ENCODE assay signal across 8 cellular contexts in genomic region chr10:102744374-102745051, GRCh38. TPM values are rescaled to one million over a fixed set of nuclear protein-coding genes. Genes with fewer than 3 reads are reported as not detected.
DNase-seq lines count a peak whose midpoint lies in the region; ATAC-seq and TF ChIP-seq lines count a peak whose summit lies in the region.

No MANE protein-coding gene starts in this region.

- peaks cover 2% of the 10 kb centered on the region for H3K27me3 Mint-ChIP-seq in dendritic cell treated with granulocyte-macrophage colony-stimulating factor and Interleukin-4, amounts not matched to agents 40 ng/mL and 50 ng/mL, for 4 days

- DNase-seq in stimulated activated CD4-positive, alpha-beta T cell treated with anti-CD3 and anti-CD28 coated beads, Interleukin-1b, Interleukin-23, amount 100 ng/mL, for 48 hours, result peak; percentile 19
- DNase-seq in stimulated activated CD4-positive, alpha-beta T cell treated with anti-CD3 and anti-CD28 coated beads, Interleukin-4, amount 100 ng/mL, for 4 hours, result no peak
- DNase-seq in Panc1 (ENCODE audit: low read depth, low spot score) (no peak), transverse colon (no peak), GF-D8 (lab: John Stamatoyannopoulos, UW) (no peak), MV-4-11 (lab: John Stamatoyannopoulos, UW) (no peak)

- peak overlapping the region; percentile 95 for H3K4me3 Mint-ChIP-seq in dendritic cell treated with granulocyte-macrophage colony-stimulating factor and Interleukin-4, amounts not matched to agents 40 ng/mL and 50 ng/mL, for 4 days

- peak; percentile 31 for ATAC-seq in Panc1

- H3K4me1 Mint-ChIP-seq in dendritic cell treated with granulocyte-macrophage colony-stimulating factor and Interleukin-4, amounts not matched to agents 40 ng/mL and 50 ng/mL, for 4 days (ENCODE audit: low read depth), result peaks cover 50% of the 10 kb centered on the region

- in situ Hi-C loops in Panc1 (cut with HindIII; ENCODE audit: low pct_unique_long_range_greater_than_20kb, low sequenced_read_pairs) (no loop called here), transverse colon (cut with MboI; ENCODE audit: low pct_ligation_motif_present in 1 of 4, low pct_unique_long_range_greater_than_20kb in 1 of 4, low sequenced_read_pairs in 3 of 4) (loop anchor here in 2 of 4 donors (25.0 kb wide), 1 partner anchor 318 kb away; no protein-coding TSS in a partner anchor)

- peak overlapping the region; percentile 90 for H3K27ac ChIP-seq in Panc1 (ENCODE audit: low read length)
- no peak overlapping the region for H3K27ac ChIP-seq in mesodermal cell (ENCODE audit: low read depth, low read length, severe bottlenecking)
- H3K27ac ChIP-seq in transverse colon, result peak overlapping the region; percentile 90 to 95 (median 92)

- H3K9me3 ChIP-seq in Panc1 (ENCODE audit: control insufficient read depth, insufficient read depth, low read depth, low read length) (no peaks in the 10 kb centered on the region; the same call in 1 of the 2 replicates), mesodermal cell (ENCODE audit: control insufficient read depth, low read length) (no peaks in the 10 kb centered on the region), transverse colon (no peaks in the 10 kb centered on the region)

- CTCF ChIA-PET in Panc1 (lab: Charles Lee), result no interaction called here

- no peak for TF ChIP-seq POLR2A in transverse colon (IDR thresholded peaks at IDR 0.05)

- POLR2A ChIA-PET in Panc1 (lab: Charles Lee), result interaction anchor here (0.6 to 0.7 kb wide), 2 partner anchors 20 to 167 kb away, joined by 4 read pairs; no protein-coding TSS in a partner anchor

- peaks cover 24% of the 10 kb centered on the region for H3K4me1 ChIP-seq in Panc1 (ENCODE audit: control insufficient read depth, insufficient read depth, low read length)
- peaks cover 8% of the 10 kb centered on the region for H3K4me1 ChIP-seq in mesodermal cell (ENCODE audit: control insufficient read depth, insufficient read depth, low read length, poor library complexity, severe bottlenecking)
- peaks cover 0 to 26% (median 20%) of the 10 kb centered on the region in 4 donors for H3K4me1 ChIP-seq in transverse colon

- H3K27ac Mint-ChIP-seq in dendritic cell treated with granulocyte-macrophage colony-stimulating factor and Interleukin-4, amounts not matched to agents 40 ng/mL and 50 ng/mL, for 4 days, result peak overlapping the region; percentile 98

- 18 to 30% methylated on average over 6 to 8 of the region's 9 CpGs for WGBS in mesodermal cell (ENCODE audit: insufficient coverage in 2 of 2), 2 experiments
- WGBS in transverse colon (ENCODE audit: low coverage in 1 of 2), 2 donors, result 0 to 5% methylated on average over 1 to 9 of the region's 9 CpGs

- no peak for TF ChIP-seq EP300 in transverse colon (IDR thresholded peaks at IDR 0.05; ENCODE audit: low read depth)

- peaks cover 9% of the 10 kb centered on the region for H3K9me3 Mint-ChIP-seq in dendritic cell treated with granulocyte-macrophage colony-stimulating factor and Interleukin-4, amounts not matched to agents 40 ng/mL and 50 ng/mL, for 4 days

- TF ChIP-seq CTCF in Panc1 (IDR thresholded peaks at IDR 0.05) (no peak), transverse colon (IDR thresholded peaks at IDR 0.05) (no peak)

- intact Hi-C loops in Panc1 (cut with micrococcal nuclease; ENCODE audit: unreplicated experiment) (no loop called here), transverse colon (cut with DNase I; ENCODE audit: low total_unique reads) (no loop called here)
- intact Hi-C loops in dendritic cell treated with granulocyte-macrophage colony-stimulating factor and Interleukin-4, amounts not matched to agents 40 ng/mL and 50 ng/mL, for 4 days (cut with micrococcal nuclease), result loop anchor here (5.0 kb wide), 1 partner anchor 73 kb away; no protein-coding TSS in a partner anchor

- no peaks in the 10 kb centered on the region for H3K27me3 ChIP-seq in Panc1 (ENCODE audit: control insufficient read depth, insufficient read depth, low read length)
- no peaks in the 10 kb centered on the region for H3K27me3 ChIP-seq in transverse colon

- H3K4me3 ChIP-seq in Panc1 (ENCODE audit: low read depth in 2 of 2, low read length in 2 of 2), result peak overlapping the region; percentile 79 to 92
- peak overlapping the region; percentile 93 for H3K4me3 ChIP-seq in mesodermal cell (ENCODE audit: extremely low read depth, insufficient read depth, low read length, poor library complexity, severe bottlenecking)
- peak overlapping the region; percentile 78 to 100 (median 85) for H3K4me3 ChIP-seq in transverse colon

- H3K36me3 Mint-ChIP-seq in dendritic cell treated with granulocyte-macrophage colony-stimulating factor and Interleukin-4, amounts not matched to agents 40 ng/mL and 50 ng/mL, for 4 days (ENCODE audit: low read depth), result peaks cover 44% of the 10 kb centered on the region

- H3K36me3 ChIP-seq in Panc1 (ENCODE audit: control insufficient read depth, insufficient read depth, low read length), result peaks cover 6% of the 10 kb centered on the region; the same call in 1 of the 2 replicates
- peaks cover 3% of the 10 kb centered on the region for H3K36me3 ChIP-seq in mesodermal cell (ENCODE audit: control insufficient read depth, insufficient read depth, low read length)
- H3K36me3 ChIP-seq in transverse colon, result no peaks in the 10 kb centered on the region

- BruUV-seq in Panc1 (replicated peaks; lab: Mats Ljungman, UMichigan), result TSS peak; percentile 62

RNA-seq across cellular contexts. Expression of gene WBP1L, which starts 0.8 kb away (rescaled TPM):
- total RNA-seq in Panc1 (2021; ENCODE audit: unreplicated experiment) (91.3 TPM), transverse colon (100 to 1,000 TPM in 2 of 4 donors, 10 to 100 TPM in 2; 68.9 to 168 (median 129) TPM)
- 99.5 TPM for polyA plus RNA-seq in Panc1 (2012; ENCODE audit: insufficient read length)
- 41.2 TPM for polyA plus RNA-seq in mesodermal cell (2013, experiment 1 of 2)
- polyA plus RNA-seq in mesodermal cell (2013, experiment 2 of 2), result 35.1 TPM

RNA-seq across cellular contexts. Expression of gene SFXN2, which starts 30.1 kb away (rescaled TPM):
- 11.6 TPM for total RNA-seq in Panc1 (2021; ENCODE audit: unreplicated experiment)
- 4.0 TPM for polyA plus RNA-seq in Panc1 (2012; ENCODE audit: insufficient read length)
- 6.2 TPM for polyA plus RNA-seq in mesodermal cell (2013, experiment 1 of 2)
- 4.7 TPM for polyA plus RNA-seq in mesodermal cell (2013, experiment 2 of 2)
- 10 to 100 TPM in 2 of 4 donors, 1 to 10 TPM in 2; 2.1 to 64.9 (median 7.3) TPM for total RNA-seq in transverse colon

RNA-seq across cellular contexts. Expression of gene ARL3, which starts 30.3 kb away (rescaled TPM):
- total RNA-seq in Panc1 (2021; ENCODE audit: unreplicated experiment), result 20.7 TPM
- polyA plus RNA-seq in Panc1 (2012; ENCODE audit: insufficient read length), result 19.3 TPM
- 28.2 TPM for polyA plus RNA-seq in mesodermal cell (2013, experiment 1 of 2)
- 29.8 TPM for polyA plus RNA-seq in mesodermal cell (2013, experiment 2 of 2)
- 1 to 10 TPM; 2.2 to 3.4 (median 2.8) TPM for total RNA-seq in transverse colon
